ENCODE assay signal across 13 cellular contexts in genomic region chr3:14453368-14453710, GRCh38. TPM values are rescaled to one million over a fixed set of nuclear protein-coding genes. Genes with fewer than 3 reads are reported as not detected.
DNase-seq lines count a peak whose midpoint lies in the region; ATAC-seq and TF ChIP-seq lines count a peak whose summit lies in the region.
"Had no signal": no experiment of that assay in that cellular context is flagged by ENCODE, and none has a peak within 500 bp of the region (broad histone marks: within the 10 kb centered on the region; RNA-seq: fewer than 3 reads in every experiment).

No MANE protein-coding gene starts in this region.

- no peaks in the 10 kb centered on the region for H3K36me3 ChIP-seq in thoracic aorta

- H3K27ac ChIP-seq in caudate nucleus (ENCODE audit: low read depth, low read length) (peak overlapping the region; percentile 89), thoracic aorta (peak overlapping the region; percentile 74 to 90)
- H3K27ac ChIP-seq: 22Rv1 had no signal

- no peaks in the 10 kb centered on the region for H3K9me3 ChIP-seq in thoracic aorta

- peak; percentile 38 for DNase-seq in NCI-H1092 treated with DMSO at 0.1 percent for 48 hours (lab: John Stamatoyannopoulos, UW)
- DNase-seq in NCI-H1092 (lab: John Stamatoyannopoulos, UW), result no peak
- DNase-seq in caudate nucleus (lab: John Stamatoyannopoulos, UW), result peak in 1 of 61 donors; percentile 53
- no peak for DNase-seq in naive B cell
- DNase-seq in thoracic aorta (ENCODE audit: low spot score), result no peak
- no peak for DNase-seq in ecto neural progenitor cell (ENCODE audit: low spot score)
- no peak for DNase-seq in activated CD4-positive, alpha-beta T cell treated with anti-CD3 and anti-CD28 coated beads for 1 hour
- DNase-seq in D341Med (ENCODE audit: low spot score), result no peak
- DNase-seq: activated CD8-positive, alpha-beta T cell treated with anti-CD3 and anti-CD28 coated beads, Interleukin-2, amount 10 ng/mL, durations not matched to agents 7 days and 5 days; MV-4-11; NCI-H524; T-cell had no signal

- ATAC-seq in naive B cell (ENCODE audit: low read depth in 2 of 2) (no peak), thoracic aorta (ENCODE audit: insufficient number of reproducible peaks, low FRiP score, low read depth) (no peak)
- ATAC-seq: activated CD8-positive, alpha-beta T cell treated with anti-CD3 and anti-CD28 coated beads, Interleukin-2, amount 10 ng/mL, durations not matched to agents 7 days and 5 days; T-cell had no signal

- H3K4me3 Mint-ChIP-seq in naive B cell, result peak overlapping the region in 6 of 8 donors; percentile 31 to 81 (median 61)
- H3K4me3 Mint-ChIP-seq: activated CD8-positive, alpha-beta T cell treated with anti-CD3 and anti-CD28 coated beads, Interleukin-2, amount 10 ng/mL, durations not matched to agents 7 days and 5 days; T-cell had no signal

- TF ChIP-seq CTCF in thoracic aorta (IDR thresholded peaks at IDR 0.05), result no peak

- H3K4me3 ChIP-seq in thoracic aorta, result no peak overlapping the region

- H3K27me3 ChIP-seq in thoracic aorta (replicated peaks; ENCODE audit: insufficient read depth), result no peaks in the 10 kb centered on the region

- H3K27me3 Mint-ChIP-seq in naive B cell, result no peaks in the 10 kb centered on the region
- H3K27me3 Mint-ChIP-seq: T-cell had no signal

- H3K9me3 Mint-ChIP-seq in naive B cell, result no peaks in the 10 kb centered on the region
- H3K9me3 Mint-ChIP-seq: T-cell had no signal

- peak overlapping the region; percentile 53 to 98 (median 94) for H3K27ac Mint-ChIP-seq in naive B cell
- H3K27ac Mint-ChIP-seq: activated CD8-positive, alpha-beta T cell treated with anti-CD3 and anti-CD28 coated beads, Interleukin-2, amount 10 ng/mL, durations not matched to agents 7 days and 5 days; T-cell had no signal

- peaks cover 11 to 13% of the 10 kb centered on the region in 2 donors for H3K36me3 Mint-ChIP-seq in naive B cell

- peaks cover 19 to 50% of the 10 kb centered on the region in 2 donors for H3K4me1 ChIP-seq in thoracic aorta (ENCODE audit: control insufficient read depth in 1 of 2, low read depth in 2 of 2)

- peaks cover 14 to 35% (median 31%) of the 10 kb centered on the region in 3 donors for H3K4me1 Mint-ChIP-seq in naive B cell
- H3K4me1 Mint-ChIP-seq: T-cell had no signal

RNA-seq across cellular contexts. Expression of gene SLC6A6, which starts 50.9 kb away (rescaled TPM):
- 1 to 10 TPM; 4.7 to 9.1 (median 6.2) TPM for polyA plus RNA-seq in naive B cell (ENCODE audit: low read depth in 6 of 6)
- 10 to 100 TPM; 33.5 to 45.5 TPM for total RNA-seq in thoracic aorta
